Comparison of ENCODE assay signal across 17 cellular contexts in the genomic region with DNA sequence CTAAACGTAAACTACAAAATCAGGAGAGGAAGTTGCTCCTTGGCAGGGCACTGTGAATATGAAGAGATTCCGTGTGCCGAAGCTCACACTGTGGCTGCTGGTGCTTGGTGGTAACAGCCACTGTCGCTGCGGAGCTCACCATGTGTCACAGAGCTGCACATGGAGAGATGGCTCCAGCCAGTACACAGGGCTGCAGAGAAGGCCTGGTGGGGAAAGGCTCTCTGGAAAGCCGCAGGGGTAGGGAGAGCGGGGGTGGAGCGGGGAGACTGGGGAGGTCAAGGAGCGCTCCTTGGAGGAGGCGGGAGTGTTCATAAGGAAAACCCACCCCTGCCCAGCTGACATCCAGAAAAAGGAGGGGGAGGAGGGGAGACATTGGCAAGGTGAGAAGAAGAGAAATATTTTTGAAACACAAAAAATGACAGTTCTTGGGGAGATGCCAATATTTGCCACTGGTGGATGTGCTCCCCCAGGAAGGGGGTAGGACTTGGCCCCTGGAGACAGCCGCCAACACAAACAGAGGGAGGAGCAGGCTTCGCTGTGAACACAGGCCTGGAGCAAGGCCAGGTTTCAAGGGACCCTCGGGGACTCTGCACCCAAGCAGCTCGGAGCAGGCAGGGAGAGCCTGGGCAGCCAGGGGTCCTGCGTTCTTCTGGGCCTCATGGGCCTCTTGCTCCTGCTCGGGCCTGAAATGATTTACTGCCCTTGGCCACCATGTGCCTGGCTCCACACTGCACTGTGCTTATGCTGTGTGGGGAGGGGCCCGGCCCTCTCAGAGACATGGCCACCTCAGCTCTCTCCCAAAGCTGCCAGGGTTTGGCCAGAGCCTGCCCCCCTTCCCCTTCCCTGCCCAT.
DNase-seq lines count a peak whose midpoint lies in the region; ATAC-seq and TF ChIP-seq lines count a peak whose summit lies in the region.
"Had no signal": no experiment of that assay in that cellular context is flagged by ENCODE, and none has a peak within 500 bp of the region (broad histone marks: within the 10 kb centered on the region; RNA-seq: fewer than 3 reads in every experiment).

No MANE protein-coding gene starts in this region.

- DNase-seq in activated naive CD8-positive, alpha-beta T cell treated with anti-CD3 and anti-CD28 coated beads, Interleukin-2, amount 50 U/mL, for 24 hours, result no peak
- no peak for DNase-seq in activated naive CD8-positive, alpha-beta T cell treated with anti-CD3 and anti-CD28 coated beads for 36 hours
- DNase-seq in SHP77 (lab: John Stamatoyannopoulos, UW), result peak; percentile 37 to 78
- DNase-seq in mesenteric fat pad (ENCODE audit: low spot score), result peak; percentile 65
- no peak for DNase-seq in suprapubic skin (ENCODE audit: low spot score in 2 of 2)
- no peak for DNase-seq in NOMO-1 (lab: John Stamatoyannopoulos, UW; ENCODE audit: unreplicated experiment in 2 of 2)
- no peak for DNase-seq in left cardiac atrium
- DNase-seq in hepatic stellate cell (ENCODE audit: low spot score), result no peak
- DNase-seq: activated effector memory CD4-positive, alpha-beta T cell treated with anti-CD3 and anti-CD28 coated beads, Interleukin-2, amount 50 U/mL, for 16 hours; amniotic stem cell; effector memory CD4-positive, alpha-beta T cell; GM23248; naive thymus-derived CD4-positive, alpha-beta T cell; NCI-H774 had no signal

- no peak for TF ChIP-seq EP300 in suprapubic skin (IDR thresholded peaks at IDR 0.05)

- H3K27ac ChIP-seq in suprapubic skin, result no peak overlapping the region
- H3K27ac ChIP-seq: GM23248, SK-N-MC had no signal

- H3K9me3 Mint-ChIP-seq in activated naive CD8-positive, alpha-beta T cell treated with anti-CD3 and anti-CD28 coated beads, Interleukin-2, amount 50 U/mL, for 24 hours, result no peaks in the 10 kb centered on the region
- no peaks in the 10 kb centered on the region for H3K9me3 Mint-ChIP-seq in activated naive CD8-positive, alpha-beta T cell treated with anti-CD3 and anti-CD28 coated beads for 36 hours

- peaks cover 4% of the 10 kb centered on the region for H3K27me3 ChIP-seq in suprapubic skin

- H3K36me3 ChIP-seq in suprapubic skin, result no peaks in the 10 kb centered on the region

- H3K4me3 ChIP-seq in suprapubic skin, result no peak overlapping the region
- H3K4me3 ChIP-seq: GM23248, SK-N-MC, smooth muscle cell had no signal

- no peak overlapping the region for H3K4me3 Mint-ChIP-seq in activated naive CD8-positive, alpha-beta T cell treated with anti-CD3 and anti-CD28 coated beads, Interleukin-2, amount 50 U/mL, for 24 hours
- H3K4me3 Mint-ChIP-seq in activated naive CD8-positive, alpha-beta T cell treated with anti-CD3 and anti-CD28 coated beads for 36 hours, result no peak overlapping the region
- H3K4me3 Mint-ChIP-seq: naive thymus-derived CD4-positive, alpha-beta T cell had no signal

- no peaks in the 10 kb centered on the region for H3K36me3 Mint-ChIP-seq in activated naive CD8-positive, alpha-beta T cell treated with anti-CD3 and anti-CD28 coated beads, Interleukin-2, amount 50 U/mL, for 24 hours (ENCODE audit: low read depth)
- H3K36me3 Mint-ChIP-seq in activated naive CD8-positive, alpha-beta T cell treated with anti-CD3 and anti-CD28 coated beads for 36 hours, result no peaks in the 10 kb centered on the region
- H3K36me3 Mint-ChIP-seq: naive thymus-derived CD4-positive, alpha-beta T cell had no signal

- WGBS in suprapubic skin, result 70% methylated on average over 16 of the region's 17 CpGs

- intact Hi-C loops in left cardiac atrium (cut with DNase I), result no loop called here

- TF ChIP-seq POLR2A in suprapubic skin (IDR thresholded peaks at IDR 0.05), result no peak

- H3K9me3 ChIP-seq in suprapubic skin, result peaks cover 3% of the 10 kb centered on the region

- H3K27ac Mint-ChIP-seq in activated naive CD8-positive, alpha-beta T cell treated with anti-CD3 and anti-CD28 coated beads, Interleukin-2, amount 50 U/mL, for 24 hours, result no peak overlapping the region
- no peak overlapping the region for H3K27ac Mint-ChIP-seq in activated naive CD8-positive, alpha-beta T cell treated with anti-CD3 and anti-CD28 coated beads for 36 hours
- H3K27ac Mint-ChIP-seq: naive thymus-derived CD4-positive, alpha-beta T cell had no signal

- no peak for TF ChIP-seq CTCF in suprapubic skin (IDR thresholded peaks at IDR 0.05)

- peaks cover 6% of the 10 kb centered on the region for H3K4me1 ChIP-seq in suprapubic skin

- H3K4me1 Mint-ChIP-seq in activated naive CD8-positive, alpha-beta T cell treated with anti-CD3 and anti-CD28 coated beads, Interleukin-2, amount 50 U/mL, for 24 hours, result no peaks in the 10 kb centered on the region
- no peaks in the 10 kb centered on the region for H3K4me1 Mint-ChIP-seq in activated naive CD8-positive, alpha-beta T cell treated with anti-CD3 and anti-CD28 coated beads for 36 hours
- H3K4me1 Mint-ChIP-seq: naive thymus-derived CD4-positive, alpha-beta T cell had no signal

- peak; percentile 17 for ATAC-seq in activated naive CD8-positive, alpha-beta T cell treated with anti-CD3 and anti-CD28 coated beads, Interleukin-2, amount 50 U/mL, for 24 hours
- ATAC-seq in left cardiac atrium, result no peak
- ATAC-seq: naive thymus-derived CD4-positive, alpha-beta T cell; Panc1 had no signal

- peaks cover 1% of the 10 kb centered on the region for H3K27me3 Mint-ChIP-seq in activated naive CD8-positive, alpha-beta T cell treated with anti-CD3 and anti-CD28 coated beads, Interleukin-2, amount 50 U/mL, for 24 hours
- no peaks in the 10 kb centered on the region for H3K27me3 Mint-ChIP-seq in activated naive CD8-positive, alpha-beta T cell treated with anti-CD3 and anti-CD28 coated beads for 36 hours

Comparison
In these comparisons a context has a peak if more than half of its experiments do, and no peak if none do; other contexts are left out.
1. DNase-seq: peak in SHP77 (2 of 2) and mesenteric fat pad (single experiment); none in activated naive CD8-positive, alpha-beta T cell treated with anti-CD3 and anti-CD28 coated beads, Interleukin-2, amount 50 U/mL, for 24 hours (single experiment), activated naive CD8-positive, alpha-beta T cell treated with anti-CD3 and anti-CD28 coated beads for 36 hours (single experiment), suprapubic skin (0 of 2), NOMO-1 (0 of 2), left cardiac atrium (single experiment) and hepatic stellate cell (single experiment).